ENCODE assay signal across 16 cellular contexts in genomic region chr10:58424176-58424575, GRCh38.
"Had no signal": no experiment of that assay in that cellular context is flagged by ENCODE, and none has a peak within 500 bp of the region (broad histone marks: within the 10 kb centered on the region; RNA-seq: fewer than 3 reads in every experiment).

No MANE protein-coding gene starts in this region.

- ATAC-seq: activated CD8-positive, alpha-beta memory T cell treated with anti-CD3 and anti-CD28 coated beads, Interleukin-2, amount 10 ng/mL, durations not matched to agents 7 days and 5 days; psoas muscle; sciatic nerve had no signal

- FAIRE-seq: colon, frontal cortex, keratinocyte had no signal

- DNase-seq: activated CD4-positive, alpha-beta T cell treated with anti-CD3 and anti-CD28 coated beads, Interleukin-2, amount 50 U/mL, for 48 hours; activated CD4-positive, CD25-positive, alpha-beta regulatory T cell treated with anti-CD3 and anti-CD28 coated beads, Interleukin-2, amount 50 U/mL, for 72 hours; activated CD8-positive, alpha-beta memory T cell treated with anti-CD3 and anti-CD28 coated beads, Interleukin-2, amount 10 ng/mL, durations not matched to agents 7 days and 5 days; activated gamma-delta T cell; activated T-cell treated with anti-CD3 and anti-CD28 coated beads, Interleukin-2, amount 50 U/mL, for 24 hours; amygdala; nephron progenitor cell; psoas muscle; stimulated activated CD4-positive, alpha-beta T cell treated with anti-CD3 and anti-CD28 coated beads, Interleukin-2, amount 100 ng/mL, for 24 hours; stimulated activated naive CD4-positive, alpha-beta T cell; T-helper 9 cell had no signal

- H3K27ac ChIP-seq: cardiac muscle cell, psoas muscle had no signal
